ENCODE assay signal across 16 cellular contexts in genomic region chr16:87297407-87297806, GRCh38.
"Had no signal": no experiment of that assay in that cellular context is flagged by ENCODE, and none has a peak within 500 bp of the region (broad histone marks: within the 10 kb centered on the region; RNA-seq: fewer than 3 reads in every experiment).

No MANE protein-coding gene starts in this region.

- H3K9me3 Mint-ChIP-seq: natural killer cell; neural crest cell; stimulated activated memory B cell treated with anti-CD40 and anti-IgM and Interleukin-4, amounts not matched to agents 10 μg/mL and 1 μg/mL and 100 μg/mL, for 72 hours; stimulated activated naive CD8-positive, alpha-beta T cell treated with anti-CD3 and anti-CD28 coated beads, Interleukin-15, Interleukin-2, amounts not matched to agents 100 ng/mL and 50 ng/mL, for 24 hours had no signal

- H3K27me3 ChIP-seq: dorsolateral prefrontal cortex, heart left ventricle, pancreas, right lobe of liver, tibial artery, upper lobe of left lung, vagina had no signal

- H3K36me3 Mint-ChIP-seq: natural killer cell had no signal

- DNase-seq: cortex of kidney, heart left ventricle, hippocampal formation, kidney glomerular epithelial cell, natural killer cell, tibial artery had no signal

- H3K4me1 ChIP-seq: pancreas, right lobe of liver, tibial artery, vagina had no signal

- H3K4me3 Mint-ChIP-seq: natural killer cell; neural crest cell; stimulated activated memory B cell treated with anti-CD40 and anti-IgM and Interleukin-4, amounts not matched to agents 10 μg/mL and 1 μg/mL and 100 μg/mL, for 72 hours; stimulated activated naive CD8-positive, alpha-beta T cell treated with anti-CD3 and anti-CD28 coated beads, Interleukin-15, Interleukin-2, amounts not matched to agents 100 ng/mL and 50 ng/mL, for 24 hours had no signal

- H3K27ac ChIP-seq: dorsolateral prefrontal cortex, heart left ventricle, pancreas, right lobe of liver, tibial artery, upper lobe of left lung, vagina had no signal

- ATAC-seq: mucosa of descending colon; stimulated activated memory B cell treated with anti-CD40 and anti-IgM and Interleukin-4, amounts not matched to agents 10 μg/mL and 1 μg/mL and 100 μg/mL, for 72 hours had no signal

- H3K9me3 ChIP-seq: mucosa of descending colon, pancreas, right lobe of liver, tibial artery, upper lobe of left lung, vagina had no signal

- H3K36me3 ChIP-seq: heart left ventricle, pancreas, right lobe of liver, tibial artery, upper lobe of left lung, vagina had no signal

- H3K27ac Mint-ChIP-seq: natural killer cell; progenitor cell of endocrine pancreas; stimulated activated memory B cell treated with anti-CD40 and anti-IgM and Interleukin-4, amounts not matched to agents 10 μg/mL and 1 μg/mL and 100 μg/mL, for 72 hours; stimulated activated naive CD8-positive, alpha-beta T cell treated with anti-CD3 and anti-CD28 coated beads, Interleukin-15, Interleukin-2, amounts not matched to agents 100 ng/mL and 50 ng/mL, for 24 hours had no signal

- H3K4me1 Mint-ChIP-seq: stimulated activated memory B cell treated with anti-CD40 and anti-IgM and Interleukin-4, amounts not matched to agents 10 μg/mL and 1 μg/mL and 100 μg/mL, for 72 hours had no signal

- H3K27me3 Mint-ChIP-seq: stimulated activated memory B cell treated with anti-CD40 and anti-IgM and Interleukin-4, amounts not matched to agents 10 μg/mL and 1 μg/mL and 100 μg/mL, for 72 hours; stimulated activated naive CD8-positive, alpha-beta T cell treated with anti-CD3 and anti-CD28 coated beads, Interleukin-15, Interleukin-2, amounts not matched to agents 100 ng/mL and 50 ng/mL, for 24 hours had no signal

- H3K4me3 ChIP-seq: dorsolateral prefrontal cortex, heart left ventricle, mucosa of descending colon, pancreas, right lobe of liver, tibial artery, upper lobe of left lung, vagina had no signal
